Comparison of ENCODE assay signal across 1 cellular context in genomic region chr14:102693006-102693755, GRCh38.
A peak's percentile ranks its signal among the peaks of the same experiment; 100 is the strongest.
TF ChIP-seq lines count a peak whose summit lies in the region.

No MANE protein-coding gene starts in this region.

TF ChIP-seq in HEK293, 187 proteins besides CTCF, POLR2A, EP300 and RAD21 (continued from another document):
- TF ChIP-seq ZNF26 (tag by site-specific recombination; IDR thresholded peaks at IDR 0.05) = no peak
- TF ChIP-seq ZFP41 (tag by site-specific recombination; IDR thresholded peaks at IDR 0.05; ENCODE audit: borderline replicate concordance) = no peak
- TF ChIP-seq ZSCAN23 (tag by site-specific recombination; IDR thresholded peaks at IDR 0.05) = no peak
- no peak for TF ChIP-seq KLF10 (tag by site-specific recombination; IDR thresholded peaks at IDR 0.05)
- no peak for TF ChIP-seq ZNF23 (tag by site-specific recombination; IDR thresholded peaks at IDR 0.05; ENCODE audit: borderline replicate concordance)
- no peak for TF ChIP-seq ZNF449 (tag by site-specific recombination; IDR thresholded peaks at IDR 0.05)
- TF ChIP-seq, protein P1, sequence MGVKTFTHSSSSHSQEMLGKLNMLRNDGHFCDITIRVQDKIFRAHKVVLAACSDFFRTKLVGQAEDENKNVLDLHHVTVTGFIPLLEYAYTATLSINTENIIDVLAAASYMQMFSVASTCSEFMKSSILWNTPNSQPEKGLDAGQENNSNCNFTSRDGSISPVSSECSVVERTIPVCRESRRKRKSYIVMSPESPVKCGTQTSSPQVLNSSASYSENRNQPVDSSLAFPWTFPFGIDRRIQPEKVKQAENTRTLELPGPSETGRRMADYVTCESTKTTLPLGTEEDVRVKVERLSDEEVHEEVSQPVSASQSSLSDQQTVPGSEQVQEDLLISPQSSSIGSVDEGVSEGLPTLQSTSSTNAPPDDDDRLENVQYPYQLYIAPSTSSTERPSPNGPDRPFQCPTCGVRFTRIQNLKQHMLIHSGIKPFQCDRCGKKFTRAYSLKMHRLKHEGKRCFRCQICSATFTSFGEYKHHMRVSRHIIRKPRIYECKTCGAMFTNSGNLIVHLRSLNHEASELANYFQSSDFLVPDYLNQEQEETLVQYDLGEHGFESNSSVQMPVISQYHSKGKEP (tag by site-specific recombination; IDR thresholded peaks at IDR 0.05) = 0 out of 2 replicates have a peak, but pooled peaks have one; percentile 6
- TF ChIP-seq ZNF221 (tag by site-specific recombination; IDR thresholded peaks at IDR 0.05; ENCODE audit: borderline replicate concordance) = no peak
- 0 out of 2 replicates have a peak, but pooled peaks have one; percentile 38 for TF ChIP-seq ZNF660 (tag by site-specific recombination; IDR thresholded peaks at IDR 0.05)
- peak; percentile 38; the same call in 1 of the 2 replicates for TF ChIP-seq ZIC2 (tag by site-specific recombination; IDR thresholded peaks at IDR 0.05)
- TF ChIP-seq ZNF302 (tag by site-specific recombination; IDR thresholded peaks at IDR 0.05; ENCODE audit: low read depth) = no peak
- 0 out of 2 replicates have a peak, but pooled peaks have one; percentile 19 for TF ChIP-seq ZFHX2 (tag by site-specific recombination; conservative IDR thresholded peaks at IDR 0.05)
- no peak for TF ChIP-seq ZBTB17 (tag by site-specific recombination; IDR thresholded peaks at IDR 0.05)
- TF ChIP-seq ZNF585B (tag by site-specific recombination; IDR thresholded peaks at IDR 0.05) = no peak
- no peak for TF ChIP-seq ZNF214 (tag by site-specific recombination; IDR thresholded peaks at IDR 0.05; ENCODE audit: borderline replicate concordance)
- no peak for TF ChIP-seq ZSCAN16 (tag by site-specific recombination; IDR thresholded peaks at IDR 0.05)
- 0 out of 2 replicates have a peak, but pooled peaks have one; percentile 20 for TF ChIP-seq SP2 (tag by site-specific recombination; IDR thresholded peaks at IDR 0.05)
- TF ChIP-seq PRDM6 (tag by site-specific recombination; IDR thresholded peaks at IDR 0.05) = peak; percentile 80
- TF ChIP-seq ZSCAN30 (tag by site-specific recombination; IDR thresholded peaks at IDR 0.05) = 0 out of 2 replicates have a peak, but pooled peaks have one; percentile 6
- TF ChIP-seq ZNF148 (tag by site-specific recombination; IDR thresholded peaks at IDR 0.05; ENCODE audit: borderline replicate concordance) = no peak
- TF ChIP-seq, protein P2, sequence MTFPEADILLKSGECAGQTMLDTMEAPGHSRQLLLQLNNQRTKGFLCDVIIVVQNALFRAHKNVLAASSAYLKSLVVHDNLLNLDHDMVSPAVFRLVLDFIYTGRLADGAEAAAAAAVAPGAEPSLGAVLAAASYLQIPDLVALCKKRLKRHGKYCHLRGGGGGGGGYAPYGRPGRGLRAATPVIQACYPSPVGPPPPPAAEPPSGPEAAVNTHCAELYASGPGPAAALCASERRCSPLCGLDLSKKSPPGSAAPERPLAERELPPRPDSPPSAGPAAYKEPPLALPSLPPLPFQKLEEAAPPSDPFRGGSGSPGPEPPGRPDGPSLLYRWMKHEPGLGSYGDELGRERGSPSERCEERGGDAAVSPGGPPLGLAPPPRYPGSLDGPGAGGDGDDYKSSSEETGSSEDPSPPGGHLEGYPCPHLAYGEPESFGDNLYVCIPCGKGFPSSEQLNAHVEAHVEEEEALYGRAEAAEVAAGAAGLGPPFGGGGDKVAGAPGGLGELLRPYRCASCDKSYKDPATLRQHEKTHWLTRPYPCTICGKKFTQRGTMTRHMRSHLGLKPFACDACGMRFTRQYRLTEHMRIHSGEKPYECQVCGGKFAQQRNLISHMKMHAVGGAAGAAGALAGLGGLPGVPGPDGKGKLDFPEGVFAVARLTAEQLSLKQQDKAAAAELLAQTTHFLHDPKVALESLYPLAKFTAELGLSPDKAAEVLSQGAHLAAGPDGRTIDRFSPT (tag by site-specific recombination; IDR thresholded peaks at IDR 0.05) = no peak
- no peak for TF ChIP-seq EGR2 (tag by site-specific recombination; IDR thresholded peaks at IDR 0.05; ENCODE audit: low read depth)
